In the genomic region with DNA sequence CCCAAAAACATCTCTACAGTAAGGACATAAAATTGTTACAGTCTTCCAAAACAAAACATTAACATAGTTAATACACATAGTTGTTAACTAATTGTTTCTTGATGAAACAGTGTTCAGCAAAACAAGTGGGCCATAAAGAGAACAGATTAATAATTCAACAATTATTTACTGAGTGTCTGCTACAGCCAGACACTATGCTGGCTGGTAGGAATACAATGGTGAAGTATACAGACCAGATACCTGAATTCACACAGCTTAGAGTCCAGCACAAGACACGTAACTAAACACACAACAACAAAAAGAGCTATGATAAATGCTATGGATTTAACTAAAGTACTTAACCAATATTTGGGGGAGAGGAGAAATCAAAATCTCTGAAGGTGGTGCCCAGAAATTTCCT, we compare ENCODE assay signal across 29 cellular contexts. TPM values are rescaled to one million over a fixed set of nuclear protein-coding genes. Genes with fewer than 3 reads are reported as not detected.
DNase-seq lines count a peak whose midpoint lies in the region; ATAC-seq, FAIRE-seq and TF ChIP-seq lines count a peak whose summit lies in the region.
"Had no signal": no experiment of that assay in that cellular context is flagged by ENCODE, and none has a peak within 500 bp of the region (broad histone marks: within the 10 kb centered on the region; RNA-seq: fewer than 3 reads in every experiment).

No MANE protein-coding gene starts in this region.

- H3K27me3 ChIP-seq in CD8-positive, alpha-beta memory T cell (ENCODE audit: insufficient read depth, low read length, poor library complexity, severe bottlenecking): no peaks in the 10 kb centered on the region
- no peaks in the 10 kb centered on the region for H3K27me3 ChIP-seq in PC-9 (ENCODE audit: insufficient read depth, low read depth)
- H3K27me3 ChIP-seq in esophagus muscularis mucosa: no peaks in the 10 kb centered on the region
- H3K27me3 ChIP-seq in Peyer's patch: no peaks in the 10 kb centered on the region
- H3K27me3 ChIP-seq in small intestine (ENCODE audit: control insufficient read depth in 2 of 2, insufficient read depth in 2 of 2, low read length in 2 of 2): no peaks in the 10 kb centered on the region
- H3K27me3 ChIP-seq: brain microvascular endothelial cell, esophagus squamous epithelium had no signal

- 0 out of 2 replicates have a peak, but pooled peaks cover 4% of the 10 kb centered on the region for H3F3A ChIP-seq in PC-9 (ENCODE audit: insufficient read depth, low read depth)

- H3K4me3 Mint-ChIP-seq in CD8-positive, alpha-beta memory T cell: no peak overlapping the region
- no peak overlapping the region for H3K4me3 Mint-ChIP-seq in nephron progenitor cell
- H3K4me3 Mint-ChIP-seq: activated CD8-positive, alpha-beta T cell treated with anti-CD3 and anti-CD28 coated beads, Interleukin-2, amount 10 ng/mL, durations not matched to agents 7 days and 5 days; stimulated activated naive CD8-positive, alpha-beta T cell treated with anti-CD3 and anti-CD28 coated beads, Interleukin-15, Interleukin-2, amounts not matched to agents 100 ng/mL and 50 ng/mL, for 24 hours had no signal

- no peaks in the 10 kb centered on the region for H3K9me3 Mint-ChIP-seq in CD8-positive, alpha-beta memory T cell
- no peaks in the 10 kb centered on the region for H3K9me3 Mint-ChIP-seq in nephron progenitor cell
- H3K9me3 Mint-ChIP-seq: stimulated activated naive CD8-positive, alpha-beta T cell treated with anti-CD3 and anti-CD28 coated beads, Interleukin-15, Interleukin-2, amounts not matched to agents 100 ng/mL and 50 ng/mL, for 24 hours had no signal

- intact Hi-C loops in PC-9 (cut with micrococcal nuclease; ENCODE audit: unreplicated experiment): loop anchor here (2.0 to 10.0 kb wide), 2 partner anchors 299 to 377 kb away; no protein-coding TSS in a partner anchor
- intact Hi-C loops in esophagus muscularis mucosa (cut with DNase I): loop anchor here (10.0 kb wide), 1 partner anchor 297 kb away; no protein-coding TSS in a partner anchor

- no peaks in the 10 kb centered on the region for H3K27me3 Mint-ChIP-seq in CD8-positive, alpha-beta memory T cell
- no peaks in the 10 kb centered on the region for H3K27me3 Mint-ChIP-seq in nephron progenitor cell (ENCODE audit: low read depth, poor library complexity)
- H3K27me3 Mint-ChIP-seq: stimulated activated naive CD8-positive, alpha-beta T cell treated with anti-CD3 and anti-CD28 coated beads, Interleukin-15, Interleukin-2, amounts not matched to agents 100 ng/mL and 50 ng/mL, for 24 hours had no signal

- H3K9me2 ChIP-seq in PC-9 (ENCODE audit: insufficient read depth): no peaks in the 10 kb centered on the region

- FAIRE-seq in small intestine (lab: Jason Lieb, UNC): no peak
- FAIRE-seq: D721Med, frontal cortex, GM19239, K562 had no signal

- TF ChIP-seq CTCF in PC-9 (conservative IDR thresholded peaks at IDR 0.05): no peak
- no peak for TF ChIP-seq CTCF in esophagus muscularis mucosa (IDR thresholded peaks at IDR 0.05)
- no peak for TF ChIP-seq CTCF in nephron progenitor cell (IDR thresholded peaks at IDR 0.05)
- no peak for TF ChIP-seq CTCF in Peyer's patch (IDR thresholded peaks at IDR 0.05)

- H2AFZ ChIP-seq in PC-9: no peak overlapping the region

- DNase-seq in CD8-positive, alpha-beta memory T cell: no peak
- no peak for DNase-seq in PC-9
- DNase-seq in esophagus muscularis mucosa (ENCODE audit: extremely low spot score): no peak
- no peak for DNase-seq in nephron progenitor cell
- no peak for DNase-seq in Peyer's patch
- DNase-seq in small intestine: no peak
- DNase-seq: activated CD4-positive, CD25-positive, alpha-beta regulatory T cell treated with anti-CD3 and anti-CD28 coated beads, Interleukin-2, amount 50 U/mL, for 72 hours; activated CD8-positive, alpha-beta T cell treated with anti-CD3 and anti-CD28 coated beads, Interleukin-2, amount 10 ng/mL, durations not matched to agents 7 days and 5 days; activated gamma-delta T cell treated with Interleukin-2 at 50 U/mL for 16 hours; brain microvascular endothelial cell; effector memory CD4-positive, alpha-beta T cell; EL; esophagus squamous epithelium; NCI-H1436; NCI-H524; NK-92 treated with Interleukin-12 subunit alpha and Interleukin-12 subunit beta, amount 100 ng/mL, for 24 hours; occipital lobe; retina; SIG-M5; stimulated activated CD4-positive, alpha-beta T cell treated with anti-CD3 and anti-CD28 coated beads, Interleukin-12 subunit alpha, Interleukin-12 subunit beta, amount 100 ng/mL, for 4 hours had no signal

- POLR2A ChIA-PET in CD8-positive, alpha-beta memory T cell (lab: Charles Lee): no interaction called here
- POLR2A ChIA-PET in PC-9 (lab: Charles Lee; ENCODE audit: unreplicated experiment): interaction anchor here (0.7 kb wide), 1 partner anchor 73 kb away, joined by 5 read pairs; no protein-coding TSS in a partner anchor

- WGBS in esophagus muscularis mucosa: 65% methylated on average over 1 of the region's 1 CpG
- WGBS in small intestine, 3 donors: 69 to 91% (median 73%) methylated on average over 1 of the region's 1 CpG

- no peak overlapping the region for H3K27ac ChIP-seq in CD8-positive, alpha-beta memory T cell (ENCODE audit: low read depth, low read length)
- peak overlapping the region; percentile 12; the same call in 1 of the 2 replicates for H3K27ac ChIP-seq in PC-9
- peak overlapping the region in 3 of 4 donors; percentile 16 to 44 (median 22) for H3K27ac ChIP-seq in esophagus muscularis mucosa (replicated peaks in 1 of 4)
- H3K27ac ChIP-seq in Peyer's patch: no peak overlapping the region
- H3K27ac ChIP-seq in small intestine (ENCODE audit: low read depth in 1 of 2, low read length in 1 of 2): no peak overlapping the region
- H3K27ac ChIP-seq: brain microvascular endothelial cell, C4-2B, esophagus squamous epithelium had no signal

- peaks cover 28% of the 10 kb centered on the region for H4K20me1 ChIP-seq in PC-9 (ENCODE audit: insufficient read depth)

- H3K9me3 ChIP-seq in CD8-positive, alpha-beta memory T cell (ENCODE audit: low read length): no peaks in the 10 kb centered on the region
- H3K9me3 ChIP-seq in PC-9 (ENCODE audit: insufficient read depth, low read depth) (no peaks in the 10 kb centered on the region), esophagus muscularis mucosa (no peaks in the 10 kb centered on the region), Peyer's patch (no peaks in the 10 kb centered on the region), small intestine (ENCODE audit: control insufficient read depth, low read depth) (no peaks in the 10 kb centered on the region)
- H3K9me3 ChIP-seq: esophagus squamous epithelium had no signal

- H3K36me3 ChIP-seq in CD8-positive, alpha-beta memory T cell (ENCODE audit: insufficient read depth, low read length): no peaks in the 10 kb centered on the region
- H3K36me3 ChIP-seq in PC-9 (ENCODE audit: low read depth) (no peaks in the 10 kb centered on the region), esophagus muscularis mucosa (no peaks in the 10 kb centered on the region), Peyer's patch (no peaks in the 10 kb centered on the region), small intestine (ENCODE audit: control insufficient read depth in 2 of 2, insufficient read depth in 2 of 2, low read length in 2 of 2) (no peaks in the 10 kb centered on the region)
- H3K36me3 ChIP-seq: brain microvascular endothelial cell, esophagus squamous epithelium had no signal

- peak overlapping the region in 6 of 8 donors; percentile 10 to 94 (median 47) for H3K27ac Mint-ChIP-seq in CD8-positive, alpha-beta memory T cell
- peak overlapping the region; percentile 43 for H3K27ac Mint-ChIP-seq in nephron progenitor cell
- H3K27ac Mint-ChIP-seq: activated CD8-positive, alpha-beta T cell treated with anti-CD3 and anti-CD28 coated beads, Interleukin-2, amount 10 ng/mL, durations not matched to agents 7 days and 5 days; stimulated activated naive CD8-positive, alpha-beta T cell treated with anti-CD3 and anti-CD28 coated beads, Interleukin-15, Interleukin-2, amounts not matched to agents 100 ng/mL and 50 ng/mL, for 24 hours had no signal

- no peak for TF ChIP-seq EP300 in esophagus muscularis mucosa (IDR thresholded peaks at IDR 0.05)

- H3K4me1 Mint-ChIP-seq in CD8-positive, alpha-beta memory T cell: peaks cover 62 to 90% (median 82%) of the 10 kb centered on the region in 3 donors
- H3K4me1 Mint-ChIP-seq in nephron progenitor cell: no peaks in the 10 kb centered on the region

- no peak overlapping the region for H3K4me2 ChIP-seq in PC-9

- CTCF ChIA-PET in CD8-positive, alpha-beta memory T cell (lab: Charles Lee): interaction anchor here (0.9 to 1.4 kb wide), 2 partner anchors 44 to 294 kb away, joined by 3 read pairs; no protein-coding TSS in a partner anchor
- CTCF ChIA-PET in PC-9 (lab: Charles Lee): interaction anchor here (0.6 kb wide), 1 partner anchor 272 kb away, joined by 5 read pairs; no protein-coding TSS in a partner anchor

- peaks cover 3 to 4% (median 4%) of the 10 kb centered on the region in 3 donors for H3K36me3 Mint-ChIP-seq in CD8-positive, alpha-beta memory T cell
- H3K36me3 Mint-ChIP-seq in nephron progenitor cell (ENCODE audit: low read depth): peaks cover 31% of the 10 kb centered on the region

- H3K4me1 ChIP-seq in CD8-positive, alpha-beta memory T cell (ENCODE audit: insufficient read depth, low read length): peaks cover 31% of the 10 kb centered on the region
- H3K4me1 ChIP-seq in PC-9 (replicated peaks; ENCODE audit: insufficient read depth) (no peaks in the 10 kb centered on the region), esophagus muscularis mucosa (peaks cover 44 to 97% (median 89%) of the 10 kb centered on the region in 4 donors), Peyer's patch (peaks cover 0 to 7% (median 0%) of the 10 kb centered on the region in 4 donors), small intestine (ENCODE audit: control insufficient read depth in 2 of 2, insufficient read depth in 1 of 2, low read depth in 1 of 2, low read length in 1 of 2) (peaks cover 0 to 2% of the 10 kb centered on the region in 2 donors)

- no peak overlapping the region for H3K4me3 ChIP-seq in CD8-positive, alpha-beta memory T cell (ENCODE audit: low read length)
- no peak overlapping the region for H3K4me3 ChIP-seq in PC-9
- peak overlapping the region in 1 of 4 donors; percentile 5 for H3K4me3 ChIP-seq in esophagus muscularis mucosa
- no peak overlapping the region for H3K4me3 ChIP-seq in Peyer's patch
- no peak overlapping the region for H3K4me3 ChIP-seq in small intestine (ENCODE audit: low read depth in 1 of 2, low read length in 2 of 2)
- H3K4me3 ChIP-seq: esophagus squamous epithelium, K562 had no signal

- peaks cover 79% of the 10 kb centered on the region for H3K79me2 ChIP-seq in PC-9 (ENCODE audit: low read depth)

- BruUV-seq in PC-9 (replicated peaks; lab: Mats Ljungman, UMichigan): no TSS peak

- no peak for TF ChIP-seq POLR2A in esophagus muscularis mucosa (IDR thresholded peaks at IDR 0.05; ENCODE audit: low read depth)
- TF ChIP-seq POLR2A in Peyer's patch (IDR thresholded peaks at IDR 0.05): no peak

- no peak for ATAC-seq in HG03457 (IDR thresholded peaks at IDR 0.05; ENCODE audit: unreplicated experiment)
- no peak for ATAC-seq in HG02759 (IDR thresholded peaks at IDR 0.05; ENCODE audit: unreplicated experiment)
- ATAC-seq: activated CD8-positive, alpha-beta T cell treated with anti-CD3 and anti-CD28 coated beads, Interleukin-2, amount 10 ng/mL, durations not matched to agents 7 days and 5 days; K562; Panc1 had no signal

RNA-seq across cellular contexts. Expression of a gene that starts 47.0 kb away (rescaled TPM):
- 10 to 100 TPM; 72.1 to 80.4 TPM for total RNA-seq in CD8-positive, alpha-beta memory T cell
- 140 TPM for polyA plus RNA-seq in CD8-positive, alpha-beta memory T cell
- total RNA-seq in PC-9 (2021): 55.8 and 69.9 TPM in 2 replicates
- 100 to 1,000 TPM; 441 to 691 (median 542) TPM for total RNA-seq in esophagus muscularis mucosa
- total RNA-seq in Peyer's patch: 100 to 1,000 TPM in 2 of 4 donors, 10 to 100 TPM in 2; 79.2 to 276 (median 92.6) TPM
- polyA plus RNA-seq in small intestine: 100 to 1,000 TPM in 1 of 3 donors, 10 to 100 TPM in 2; 16.7 to 103 (median 49.0) TPM

Comparison
In these comparisons a context has a peak if more than half of its experiments do, and no peak if none do; other contexts are left out.
1. H3K27ac ChIP-seq: peak in PC-9 (single experiment) and esophagus muscularis mucosa (3 of 4); none in CD8-positive, alpha-beta memory T cell (single experiment), Peyer's patch (0 of 4) and small intestine (0 of 2).